Comparison of ENCODE assay signal across 28 cellular contexts in genomic region chr3:109047366-109047765, GRCh38.
"Had no signal": no experiment of that assay in that cellular context is flagged by ENCODE, and none has a peak within 500 bp of the region (broad histone marks: within the 10 kb centered on the region; RNA-seq: fewer than 3 reads in every experiment).

No MANE protein-coding gene starts in this region.

- H3K27me3 Mint-ChIP-seq: progenitor cell of endocrine pancreas; stimulated activated naive B cell treated with anti-CD40 and anti-IgM and Interleukin-4, amounts not matched to agents 10 μg/mL and 1 μg/mL and 100 μg/mL, for 72 hours; stimulated activated naive CD8-positive, alpha-beta T cell treated with anti-CD3 and anti-CD28 coated beads, Interleukin-15, Interleukin-2, amounts not matched to agents 100 ng/mL and 50 ng/mL, for 24 hours had no signal

- H3K4me3 Mint-ChIP-seq: nephron; neural progenitor cell; stimulated activated effector memory CD8-positive, alpha-beta T cell treated with anti-CD3 and anti-CD28 coated beads, Interleukin-12 subunit alpha, Interleukin-12 subunit beta, amount 100 ng/mL, for 72 hours; stimulated activated naive B cell treated with anti-CD40 and anti-IgM and Interleukin-4, amounts not matched to agents 10 μg/mL and 1 μg/mL and 100 μg/mL, for 72 hours; stimulated activated naive CD8-positive, alpha-beta T cell treated with anti-CD3 and anti-CD28 coated beads, Interleukin-15, Interleukin-2, amounts not matched to agents 100 ng/mL and 50 ng/mL, for 24 hours had no signal

- H3K4me1 ChIP-seq: neural progenitor cell, parathyroid adenoma, psoas muscle, right lobe of liver, sigmoid colon, stomach, thyroid gland, tibial nerve, upper lobe of left lung, vagina had no signal

- H3K4me2 ChIP-seq: neural progenitor cell had no signal

- H3K4me3 ChIP-seq: neural progenitor cell, ovary, psoas muscle, right lobe of liver, sigmoid colon, stomach, thoracic aorta, thyroid gland, tibial nerve, upper lobe of left lung, vagina had no signal

- H3K27ac ChIP-seq: neural progenitor cell, ovary, parathyroid adenoma, psoas muscle, right lobe of liver, sigmoid colon, stomach, thoracic aorta, thyroid gland, tibial nerve, upper lobe of left lung, vagina had no signal

- H2AFZ ChIP-seq: neural progenitor cell, parathyroid adenoma had no signal

- H3K79me2 ChIP-seq: parathyroid adenoma had no signal

- H3K36me3 ChIP-seq: neural progenitor cell, ovary, right lobe of liver, sigmoid colon, stomach, thoracic aorta, thyroid gland, tibial nerve, upper lobe of left lung, vagina had no signal

- H3K9ac ChIP-seq: neural progenitor cell, parathyroid adenoma had no signal

- H3K27ac Mint-ChIP-seq: nephron; neural progenitor cell; progenitor cell of endocrine pancreas; stimulated activated effector memory CD8-positive, alpha-beta T cell treated with anti-CD3 and anti-CD28 coated beads, Interleukin-12 subunit alpha, Interleukin-12 subunit beta, amount 100 ng/mL, for 72 hours; stimulated activated naive B cell treated with anti-CD40 and anti-IgM and Interleukin-4, amounts not matched to agents 10 μg/mL and 1 μg/mL and 100 μg/mL, for 72 hours; stimulated activated naive CD8-positive, alpha-beta T cell treated with anti-CD3 and anti-CD28 coated beads, Interleukin-15, Interleukin-2, amounts not matched to agents 100 ng/mL and 50 ng/mL, for 24 hours had no signal

- H3K27me3 ChIP-seq: neural progenitor cell, ovary, right lobe of liver, sigmoid colon, stomach, thyroid gland, tibial nerve, upper lobe of left lung, vagina had no signal

- DNase-seq: occipital lobe; ovary; posterior cingulate gyrus; psoas muscle; right cardiac atrium; right lobe of liver; sigmoid colon; small intestine; stimulated activated CD4-positive, alpha-beta T cell treated with anti-CD3 and anti-CD28 coated beads, Interleukin-15, amount 100 ng/mL, for 24 hours; stimulated activated CD4-positive, alpha-beta T cell treated with anti-CD3 and anti-CD28 coated beads, Interleukin-2, amount 100 ng/mL, for 24 hours; stimulated activated CD4-positive, alpha-beta T cell treated with anti-CD3 and anti-CD28 coated beads, Interleukin-2, amount 100 ng/mL, for 48 hours; stimulated activated CD4-positive, alpha-beta T cell treated with anti-CD3 and anti-CD28 coated beads, Interleukin-4, amount 100 ng/mL, for 24 hours; stimulated activated naive B cell treated with anti-CD40 and anti-IgM and Interleukin-4, amounts not matched to agents 10 μg/mL and 1 μg/mL and 100 μg/mL, for 72 hours; stimulated activated naive CD4-positive, alpha-beta T cell treated with Interleukin-2 at 50 U/mL for 16 hours; stomach; thyroid gland; trophoblast cell; upper lobe of left lung had no signal

- H3K36me3 Mint-ChIP-seq: neural progenitor cell; stimulated activated effector memory CD8-positive, alpha-beta T cell treated with anti-CD3 and anti-CD28 coated beads, Interleukin-12 subunit alpha, Interleukin-12 subunit beta, amount 100 ng/mL, for 72 hours; stimulated activated naive B cell treated with anti-CD40 and anti-IgM and Interleukin-4, amounts not matched to agents 10 μg/mL and 1 μg/mL and 100 μg/mL, for 72 hours had no signal

- H3K4me1 Mint-ChIP-seq: nephron; neural progenitor cell; stimulated activated effector memory CD8-positive, alpha-beta T cell treated with anti-CD3 and anti-CD28 coated beads, Interleukin-12 subunit alpha, Interleukin-12 subunit beta, amount 100 ng/mL, for 72 hours had no signal

- H3K9me3 Mint-ChIP-seq: neural progenitor cell; stimulated activated effector memory CD8-positive, alpha-beta T cell treated with anti-CD3 and anti-CD28 coated beads, Interleukin-12 subunit alpha, Interleukin-12 subunit beta, amount 100 ng/mL, for 72 hours; stimulated activated naive B cell treated with anti-CD40 and anti-IgM and Interleukin-4, amounts not matched to agents 10 μg/mL and 1 μg/mL and 100 μg/mL, for 72 hours; stimulated activated naive CD8-positive, alpha-beta T cell treated with anti-CD3 and anti-CD28 coated beads, Interleukin-15, Interleukin-2, amounts not matched to agents 100 ng/mL and 50 ng/mL, for 24 hours had no signal

- H3K9me3 ChIP-seq: ovary, psoas muscle, right lobe of liver, sigmoid colon, stomach, thoracic aorta, thyroid gland, tibial nerve, upper lobe of left lung, vagina had no signal

- FAIRE-seq: small intestine, urothelium cell line had no signal

- ATAC-seq: psoas muscle; right cardiac atrium; right lobe of liver; stimulated activated effector memory CD8-positive, alpha-beta T cell treated with anti-CD3 and anti-CD28 coated beads, Interleukin-12 subunit alpha, Interleukin-12 subunit beta, amount 100 ng/mL, for 72 hours; stimulated activated naive B cell treated with anti-CD40 and anti-IgM and Interleukin-4, amounts not matched to agents 10 μg/mL and 1 μg/mL and 100 μg/mL, for 72 hours had no signal
